ENCODE assay signal across 1 cellular context in genomic region chr19:52028027-52028779, GRCh38.
TF ChIP-seq lines count a peak whose summit lies in the region.

Gene ZNF614, minus strand, starts transcription at chr19:52028379. Its CDS starts 2,634 bp downstream, at chr19:52025745.

TF ChIP-seq in HepG2, 621 proteins besides CTCF, POLR2A, EP300 and RAD21 (continued from another document and continues in another):
- TF ChIP-seq ELF3 (CRISPR knock-in tag; IDR thresholded peaks at IDR 0.05): peak; percentile 11; the same call in 1 of the 2 replicates
- no peak for TF ChIP-seq BRCA1 (CRISPR knock-in tag; IDR thresholded peaks at IDR 0.05)
- 0 out of 2 replicates have a peak, but pooled peaks have one; percentile 46 for TF ChIP-seq SAFB2 (CRISPR knock-in tag; IDR thresholded peaks at IDR 0.05; ENCODE audit: borderline replicate concordance, low read depth)
- TF ChIP-seq CAMTA2 (CRISPR knock-in tag; IDR thresholded peaks at IDR 0.05; ENCODE audit: borderline replicate concordance): peak; percentile 74; the same call in 1 of the 2 replicates
- TF ChIP-seq ZNF124 (CRISPR knock-in tag; IDR thresholded peaks at IDR 0.05): peak; percentile 52; the same call in 1 of the 2 replicates
- TF ChIP-seq IRF1 (CRISPR knock-in tag; IDR thresholded peaks at IDR 0.05; ENCODE audit: low read depth): no peak
- no peak for TF ChIP-seq ZNF17 (CRISPR knock-in tag; IDR thresholded peaks at IDR 0.05)
- no peak; the same call in 1 of the 2 replicates for TF ChIP-seq TFDP1 (CRISPR knock-in tag; IDR thresholded peaks at IDR 0.05; ENCODE audit: borderline replicate concordance)
- no peak; the same call in 1 of the 2 replicates for TF ChIP-seq PAX8 (CRISPR knock-in tag; IDR thresholded peaks at IDR 0.05; ENCODE audit: borderline replicate concordance)
- TF ChIP-seq MED8 (CRISPR knock-in tag; IDR thresholded peaks at IDR 0.05; ENCODE audit: insufficient replicate concordance): peak; percentile 56
- no peak for TF ChIP-seq KDM1A (CRISPR knock-in tag; IDR thresholded peaks at IDR 0.05)
- 0 out of 2 replicates have a peak, but pooled peaks have one; percentile 7 for TF ChIP-seq ZBTB49 (CRISPR knock-in tag; IDR thresholded peaks at IDR 0.05; ENCODE audit: borderline replicate concordance)
- peak; percentile 95 for TF ChIP-seq REPIN1 (CRISPR knock-in tag; IDR thresholded peaks at IDR 0.05; ENCODE audit: borderline replicate concordance, low read depth)
- TF ChIP-seq NCOR1 (IDR thresholded peaks at IDR 0.05; ENCODE audit: borderline replicate concordance, low read length): no peak
- no peak for TF ChIP-seq ZNF383 (CRISPR knock-in tag; IDR thresholded peaks at IDR 0.05; ENCODE audit: borderline replicate concordance)
- TF ChIP-seq MIXL1 (CRISPR knock-in tag; IDR thresholded peaks at IDR 0.05): peak; percentile 65; the same call in 1 of the 2 replicates
- no peak for TF ChIP-seq E2F5 (CRISPR knock-in tag; conservative IDR thresholded peaks at IDR 0.05)
- 0 out of 2 replicates have a peak, but pooled peaks have one; percentile 73 for TF ChIP-seq ZNF784 (CRISPR knock-in tag; IDR thresholded peaks at IDR 0.05; ENCODE audit: borderline replicate concordance)
- peak; percentile 95 for TF ChIP-seq GATAD1 (CRISPR knock-in tag; IDR thresholded peaks at IDR 0.05)
- TF ChIP-seq NKX3-1 (CRISPR knock-in tag; IDR thresholded peaks at IDR 0.05): no peak; the same call in 1 of the 2 replicates
- TF ChIP-seq KAT8 (CRISPR knock-in tag; IDR thresholded peaks at IDR 0.05): peak; percentile 92; the same call in 1 of the 2 replicates
- TF ChIP-seq SALL1 (CRISPR knock-in tag; IDR thresholded peaks at IDR 0.05): peak; percentile 72
- no peak for TF ChIP-seq ZFYVE20 (CRISPR knock-in tag; IDR thresholded peaks at IDR 0.05; ENCODE audit: borderline replicate concordance, low read depth)
- TF ChIP-seq HOXD1 (CRISPR knock-in tag; IDR thresholded peaks at IDR 0.05): no peak
- no peak for TF ChIP-seq HNRNPH1 (optimal IDR thresholded peaks at IDR 0.05; ENCODE audit: low read depth, low read length)
- no peak for TF ChIP-seq ZNF83 (CRISPR knock-in tag; IDR thresholded peaks at IDR 0.05; ENCODE audit: borderline replicate concordance)
- peak; percentile 68; the same call in 1 of the 2 replicates for TF ChIP-seq IRF2 (CRISPR knock-in tag; IDR thresholded peaks at IDR 0.05)
- TF ChIP-seq IRF9 (CRISPR knock-in tag; IDR thresholded peaks at IDR 0.05; ENCODE audit: borderline replicate concordance): peak; percentile 70; the same call in 1 of the 2 replicates
- 0 out of 2 replicates have a peak, but pooled peaks have one; percentile 6 for TF ChIP-seq FOXA3 (CRISPR knock-in tag; IDR thresholded peaks at IDR 0.05)
- TF ChIP-seq ATF7 (IDR thresholded peaks at IDR 0.05): no peak
- peak; percentile 57; the same call in 1 of the 2 replicates for TF ChIP-seq ATF7 (CRISPR knock-in tag; IDR thresholded peaks at IDR 0.05)
- TF ChIP-seq ZNF496 (CRISPR knock-in tag; IDR thresholded peaks at IDR 0.05; ENCODE audit: insufficient replicate concordance): no peak
- peak; percentile 59 for TF ChIP-seq TEAD3 (CRISPR knock-in tag; optimal IDR thresholded peaks at IDR 0.05; ENCODE audit: borderline replicate concordance)
- TF ChIP-seq AGO1 (IDR thresholded peaks at IDR 0.05; ENCODE audit: low read depth, low read length, poor library complexity, severe bottlenecking): no peak
- TF ChIP-seq SRSF4 (IDR thresholded peaks at IDR 0.05; ENCODE audit: low read depth, low read length, poor library complexity, severe bottlenecking): no peak
- TF ChIP-seq ZNF589 (CRISPR knock-in tag; conservative IDR thresholded peaks at IDR 0.05): no peak; the same call in 1 of the 2 replicates
- TF ChIP-seq ZNF512B (CRISPR knock-in tag; IDR thresholded peaks at IDR 0.05; ENCODE audit: borderline replicate concordance): no peak
- peak; percentile 92 for TF ChIP-seq ZNF280D (CRISPR knock-in tag; IDR thresholded peaks at IDR 0.05)
- no peak for TF ChIP-seq ZBTB10 (CRISPR knock-in tag; IDR thresholded peaks at IDR 0.05; ENCODE audit: borderline replicate concordance)
- peak; percentile 82 for TF ChIP-seq HCFC1 (IDR thresholded peaks at IDR 0.05; ENCODE audit: low read depth, low read length)
- TF ChIP-seq FOXC1 (CRISPR knock-in tag; IDR thresholded peaks at IDR 0.05; ENCODE audit: borderline replicate concordance): peak; percentile 77; the same call in 1 of the 2 replicates
- 0 out of 2 replicates have a peak, but pooled peaks have one; percentile 59 for TF ChIP-seq ZNF879 (CRISPR knock-in tag; IDR thresholded peaks at IDR 0.05)
- no peak for TF ChIP-seq HBP1 (CRISPR knock-in tag; IDR thresholded peaks at IDR 0.05; ENCODE audit: low read depth)
- no peak for TF ChIP-seq ADNP (CRISPR knock-in tag; IDR thresholded peaks at IDR 0.05)
- TF ChIP-seq BORCS8-MEF2B (CRISPR knock-in tag; IDR thresholded peaks at IDR 0.05): peak; percentile 89
- TF ChIP-seq U2AF1 (optimal IDR thresholded peaks at IDR 0.05; ENCODE audit: low read depth, low read length): peak; percentile 58
